8 cellular contexts compared by ENCODE assay signal in genomic region chr9:92529124-92529523, GRCh38. TPM values are rescaled to one million over a fixed set of nuclear protein-coding genes. Genes with fewer than 3 reads are reported as not detected.
"Had no signal": no experiment of that assay in that cellular context is flagged by ENCODE, and none has a peak within 500 bp of the region (broad histone marks: within the 10 kb centered on the region; RNA-seq: fewer than 3 reads in every experiment).

No MANE protein-coding gene starts in this region.

- H3K27ac ChIP-seq: HL-60 had no signal

- ATAC-seq: GM23338, HepG2 had no signal

- DNase-seq: H9, HCEC 1CT had no signal

- H3K4me3 ChIP-seq: GM23338 had no signal

RNA-seq across cellular contexts. Expression of gene ECM2, which starts 6.7 kb away (rescaled TPM):
- total RNA-seq: GM23338, H1, H9, HepG2 had no signal
- polyA plus RNA-seq: H1, IgD-negative memory B cell had no signal

RNA-seq across cellular contexts. Expression of gene ASPN, which starts 46.8 kb away (rescaled TPM):
- total RNA-seq: GM23338, H1, H9, HepG2, HT1080 had no signal
- polyA plus RNA-seq: H1, HepG2, IgD-negative memory B cell had no signal
